ENCODE assay signal across 8 cellular contexts in the genomic region with DNA sequence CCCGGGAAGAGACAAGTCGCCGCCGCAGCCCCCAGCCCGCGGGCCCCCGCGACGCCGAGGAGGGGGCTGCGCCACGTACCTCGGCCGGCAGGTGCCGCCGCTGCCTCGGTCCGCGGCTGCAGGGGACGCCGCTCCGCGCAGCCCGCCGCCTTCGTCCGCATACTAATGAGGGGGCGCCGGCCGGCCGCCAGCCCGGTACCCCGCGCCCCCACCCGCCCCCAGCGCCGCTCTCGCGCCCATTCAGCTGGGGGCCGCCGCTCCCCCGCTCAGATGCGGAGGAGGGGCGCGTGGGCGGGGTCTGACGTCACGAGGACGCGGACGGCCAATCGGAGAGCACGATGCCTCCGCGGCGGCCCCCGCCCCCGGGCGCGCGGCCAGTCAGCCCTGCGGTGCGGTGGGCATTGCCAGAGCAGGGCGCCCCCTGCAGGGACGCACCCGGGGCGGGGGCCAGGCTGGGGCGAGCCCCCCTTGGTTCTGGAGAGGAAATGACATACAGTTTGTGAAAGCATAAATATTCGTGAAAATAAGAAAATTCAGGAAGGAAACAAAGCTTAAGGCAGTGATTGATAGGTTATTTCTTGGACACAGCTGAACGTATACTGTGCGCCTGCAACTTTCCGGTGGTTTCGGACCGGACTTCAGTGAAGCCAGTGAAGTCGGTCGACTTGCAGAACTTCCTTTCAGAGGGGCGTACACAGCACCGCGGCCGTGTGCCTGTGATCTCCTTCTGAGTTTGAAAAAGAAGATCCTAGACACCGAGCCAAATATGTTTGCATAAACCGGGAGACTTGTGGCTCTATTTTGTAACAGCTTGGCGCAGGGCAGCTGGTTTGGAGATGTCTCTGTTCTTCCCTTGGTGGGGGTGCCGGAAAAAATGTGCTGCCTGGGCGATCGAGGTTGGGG. TPM values are rescaled to one million over a fixed set of nuclear protein-coding genes. Genes with fewer than 3 reads are reported as not detected.
A peak's percentile ranks its signal among the peaks of the same experiment; 100 is the strongest.
DNase-seq lines count a peak whose midpoint lies in the region; ATAC-seq and TF ChIP-seq lines count a peak whose summit lies in the region.

A gene (minus strand): TSS at position 246 of the 903 bp plus-strand sequence. CDS start 85 bp downstream, at position 161.

- peak within 1 kb of the TSS; percentile 84 to 98 (median 97) for H3K27ac Mint-ChIP-seq in brain

- peak within 1 kb of the TSS; percentile 92 for H3K4me3 ChIP-seq in iPS-15b (ENCODE audit: low read depth, low read length)
- peak within 1 kb of the TSS; percentile 70 for H3K4me3 ChIP-seq in skeletal muscle satellite cell (ENCODE audit: low read length)

- H3K9me3 Mint-ChIP-seq in brain: peaks cover 0 to 4% (median 0%) of the 10 kb centered on the region in 5 experiments

- H3K9me3 ChIP-seq in iPS-15b (ENCODE audit: control insufficient read depth, insufficient read depth, low read length): no peaks in the 10 kb centered on the region
- no peaks in the 10 kb centered on the region for H3K9me3 ChIP-seq in skeletal muscle satellite cell (replicated peaks; ENCODE audit: low read length)

- H3K4me1 ChIP-seq in iPS-15b (ENCODE audit: control insufficient read depth, insufficient read depth, low read length): peaks cover 4% of the 10 kb centered on the region
- H3K4me1 ChIP-seq in skeletal muscle satellite cell (ENCODE audit: control insufficient read depth, insufficient read depth, low read length): peaks cover 47% of the 10 kb centered on the region

- H3K36me3 Mint-ChIP-seq in brain: no peaks in the 10 kb centered on the region

- peak within 1 kb of the TSS; percentile 12 for H3K9ac ChIP-seq in iPS-15b (ENCODE audit: low read depth, low read length)
- peak within 1 kb of the TSS; percentile 66 for H3K9ac ChIP-seq in skeletal muscle satellite cell (ENCODE audit: low read depth, low read length)

- peak within 1 kb of the TSS; percentile 90 to 98 (median 94) for H3K4me3 Mint-ChIP-seq in brain

- peaks cover 33% of the 10 kb centered on the region for H3K27me3 ChIP-seq in iPS-15b (ENCODE audit: control insufficient read depth, insufficient read depth, low read length)
- no peaks in the 10 kb centered on the region for H3K27me3 ChIP-seq in skeletal muscle satellite cell (ENCODE audit: control insufficient read depth, insufficient read depth, low read length)

- peaks cover 11% of the 10 kb centered on the region for H3K27me3 Mint-ChIP-seq in brain

- TF ChIP-seq CTCF in brain (conservative IDR thresholded peaks at IDR 0.05): peak; percentile 76 to 91

- H3K4me1 Mint-ChIP-seq in brain: peaks cover 73% of the 10 kb centered on the region

- ATAC-seq in HG02973 (IDR thresholded peaks at IDR 0.05; ENCODE audit: unreplicated experiment): peak; percentile 81

- DNase-seq in NCI-H1436 (lab: John Stamatoyannopoulos, UW) (peak; percentile 70), NCI-H1436 treated with DMSO at 0.1 percent for 48 hours (lab: John Stamatoyannopoulos, UW) (no peak), NCI-H2107 treated with DMSO at 0.1 percent for 48 hours (lab: John Stamatoyannopoulos, UW; ENCODE audit: unreplicated experiment) (peak; percentile 46), UCSD-AML1 (lab: John Stamatoyannopoulos, UW; ENCODE audit: unreplicated experiment) (peak; percentile 88)

- H3K36me3 ChIP-seq in iPS-15b (ENCODE audit: control insufficient read depth, insufficient read depth, low read length): no peaks in the 10 kb centered on the region
- H3K36me3 ChIP-seq in skeletal muscle satellite cell (ENCODE audit: insufficient read depth, low read length): no peaks in the 10 kb centered on the region

- H3K4me2 ChIP-seq in skeletal muscle satellite cell (ENCODE audit: low read length): peak within 1 kb of the TSS; percentile 82

RNA-seq across cellular contexts. Expression of the gene that starts here (rescaled TPM):
- 24.7 TPM for polyA plus RNA-seq in brain (ENCODE audit: insufficient read depth, low read depth, low replicate concordance)
- total RNA-seq in skeletal muscle satellite cell (2012; rRNA removed): 5.6 and 6.6 TPM in 2 replicates
